8 cellular contexts compared by ENCODE assay signal in genomic region chr2:190088917-190089316, GRCh38. TPM values are rescaled to one million over a fixed set of nuclear protein-coding genes. Genes with fewer than 3 reads are reported as not detected.
DNase-seq lines count a peak whose midpoint lies in the region; ATAC-seq and TF ChIP-seq lines count a peak whose summit lies in the region.

No MANE protein-coding gene starts in this region.

- H3K27me3 ChIP-seq in SU-DHL-6 (ENCODE audit: low read length), result no peaks in the 10 kb centered on the region
- no peaks in the 10 kb centered on the region for H3K27me3 ChIP-seq in left lung

- H3K27ac ChIP-seq in SU-DHL-6 (ENCODE audit: low read depth, low read length), result no peak overlapping the region
- H3K27ac ChIP-seq in left lung, result no peak overlapping the region

- H4K20me1 ChIP-seq in SU-DHL-6 (ENCODE audit: low read depth, low read length), result no peaks in the 10 kb centered on the region

- ATAC-seq in GM21717 (IDR thresholded peaks at IDR 0.05; ENCODE audit: unreplicated experiment) (peak; percentile 66), left lung (peak; percentile 87)
- ATAC-seq in stimulated activated naive CD8-positive, alpha-beta T cell treated with anti-CD3 and anti-CD28 coated beads, Interleukin-15, Interleukin-2, amounts not matched to agents 100 U/mL and 50 U/mL, for 24 hours, result no peak

- DNase-seq in Daoy (ENCODE audit: low read depth) (peak; percentile 48), NCI-H1048 (lab: John Stamatoyannopoulos, UW) (peak; percentile 2), cerebellum (ENCODE audit: low spot score) (peak; percentile 6), left lung (no peak), OCI-M2 (lab: John Stamatoyannopoulos, UW; ENCODE audit: unreplicated experiment) (no peak)
- peak; percentile 48 for DNase-seq in stimulated activated naive CD8-positive, alpha-beta T cell treated with anti-CD3 and anti-CD28 coated beads, Interleukin-15, Interleukin-2, amounts not matched to agents 100 U/mL and 50 U/mL, for 24 hours

- no peak overlapping the region for H3K4me2 ChIP-seq in SU-DHL-6 (ENCODE audit: low read depth, low read length, poor library complexity, severe bottlenecking)

- no peaks in the 10 kb centered on the region for H3K9me2 ChIP-seq in SU-DHL-6 (replicated peaks; ENCODE audit: insufficient read depth, low read length)

- intact Hi-C loops in left lung (cut with DNase I), result loop anchor here in 1 of 2 donors (10.0 kb wide), 1 partner anchor 186 kb away; no protein-coding TSS in a partner anchor

- no peaks in the 10 kb centered on the region for H3K9me3 ChIP-seq in SU-DHL-6 (ENCODE audit: insufficient read depth, low read length)
- H3K9me3 ChIP-seq in left lung, result no peaks in the 10 kb centered on the region

- no peaks in the 10 kb centered on the region for H3K4me1 ChIP-seq in left lung

- no peaks in the 10 kb centered on the region for H3F3A ChIP-seq in SU-DHL-6 (ENCODE audit: insufficient read depth)

- no peak overlapping the region for H3K9ac ChIP-seq in SU-DHL-6 (ENCODE audit: low read length)

- no peaks in the 10 kb centered on the region for H3K79me2 ChIP-seq in SU-DHL-6 (ENCODE audit: insufficient read depth, low read length)

- TF ChIP-seq CTCF in SU-DHL-6 (IDR thresholded peaks at IDR 0.05; ENCODE audit: insufficient read depth, low read length, poor library complexity, severe bottlenecking) (peak; percentile 50), left lung (IDR thresholded peaks at IDR 0.05) (peak; percentile 35 to 58)

- H3K4me3 ChIP-seq in SU-DHL-6 (ENCODE audit: insufficient read depth, low read length, poor library complexity, severe bottlenecking), result no peak overlapping the region
- no peak overlapping the region for H3K4me3 ChIP-seq in left lung

- H2AFZ ChIP-seq in SU-DHL-6 (ENCODE audit: low read depth, low read length, severe bottlenecking), result no peak overlapping the region

- H3K36me3 ChIP-seq in SU-DHL-6 (ENCODE audit: low read length), result no peaks in the 10 kb centered on the region
- no peaks in the 10 kb centered on the region for H3K36me3 ChIP-seq in left lung

RNA-seq across cellular contexts. Expression of gene MSTN, which starts 26.4 kb away (rescaled TPM):
- not detected in 2 replicates for total RNA-seq in Daoy (2014; rRNA removed; shearing (Covaris generic))
- total RNA-seq in cerebellum, result 5.2 TPM
- total RNA-seq in left lung, result under 1 TPM in 1 of 2 donors, not detected in 1; 0.12 TPM

Comparison
In these comparisons a context has a peak if more than half of its experiments do, and no peak if none do; other contexts are left out.
1. DNase-seq: peak in Daoy (single experiment), NCI-H1048 (single experiment), cerebellum (single experiment) and stimulated activated naive CD8-positive, alpha-beta T cell treated with anti-CD3 and anti-CD28 coated beads, Interleukin-15, Interleukin-2, amounts not matched to agents 100 U/mL and 50 U/mL, for 24 hours (single experiment); none in left lung (0 of 2) and OCI-M2 (single experiment).